12 cellular contexts compared by ENCODE assay signal in genomic region chr3:264394-265156, GRCh38.
A peak's percentile ranks its signal among the peaks of the same experiment; 100 is the strongest.
DNase-seq lines count a peak whose midpoint lies in the region; ATAC-seq, FAIRE-seq and TF ChIP-seq lines count a peak whose summit lies in the region.
"Had no signal": no experiment of that assay in that cellular context is flagged by ENCODE, and none has a peak within 500 bp of the region (broad histone marks: within the 10 kb centered on the region; RNA-seq: fewer than 3 reads in every experiment).

No MANE protein-coding gene starts in this region.

- dilution Hi-C loops in mammary epithelial cell (cut with HindIII; ENCODE audit: low sequenced_read_pairs) = no loop called here

- H4K20me1 ChIP-seq in mammary epithelial cell (ENCODE audit: insufficient read depth, low read length) = no peaks in the 10 kb centered on the region

- BruUV-seq in mammary epithelial cell (replicated peaks; lab: Mats Ljungman, UMichigan) = no TSS peak

- CTCF ChIA-PET in mammary epithelial cell (lab: Charles Lee; ENCODE audit: low non-redundant PET) = no interaction called here

- ATAC-seq in lower lobe of right lung (peak; percentile 91 to 95), HG03354 (IDR thresholded peaks at IDR 0.05; ENCODE audit: poor library complexity, severe bottlenecking, unreplicated experiment) (no peak), GM21515 (IDR thresholded peaks at IDR 0.05; ENCODE audit: unreplicated experiment) (no peak)
- ATAC-seq: left lobe of liver had no signal

- no peaks in the 10 kb centered on the region for H3K79me2 ChIP-seq in mammary epithelial cell (ENCODE audit: insufficient read depth, low read length)

- H3K9ac ChIP-seq in mammary epithelial cell (ENCODE audit: insufficient read depth, low read length) = no peak overlapping the region

- peaks cover 4% of the 10 kb centered on the region for H3K4me1 ChIP-seq in mammary epithelial cell (ENCODE audit: insufficient read depth, low read length)
- no peaks in the 10 kb centered on the region for H3K4me1 ChIP-seq in lower lobe of right lung

- TF ChIP-seq CTCF in mammary epithelial cell (conservative IDR thresholded peaks at IDR 0.05 in 1 of 2, IDR thresholded peaks at IDR 0.05 in 1 of 2; ENCODE audit: extremely low read depth in 1 of 2, insufficient read depth in 1 of 2, low read depth in 1 of 2, low read length in 2 of 2) (no peak), lower lobe of right lung (IDR thresholded peaks at IDR 0.05) (no peak), dorsolateral prefrontal cortex (IDR thresholded peaks at IDR 0.05 in 54 of 56, conservative IDR thresholded peaks at IDR 0.05 in 2 of 56; ENCODE audit: low read depth in 1 of 56, partially characterized antibody in 56 of 56) (no peak)

- H3K27me3 ChIP-seq in mammary epithelial cell (ENCODE audit: insufficient read depth, low read length) (no peaks in the 10 kb centered on the region), lower lobe of right lung (ENCODE audit: low read depth) (no peaks in the 10 kb centered on the region), dorsolateral prefrontal cortex (no peaks in the 10 kb centered on the region)

- in situ Hi-C loops in mammary epithelial cell (cut with MboI; ENCODE audit: low sequenced_read_pairs in 2 of 2) = no loop called here

- H3K4me3 ChIP-seq in mammary epithelial cell (replicated peaks in 1 of 3; ENCODE audit: insufficient read depth in 1 of 3, low read depth in 2 of 3, low read length in 3 of 3) (no peak overlapping the region), lower lobe of right lung (no peak overlapping the region), dorsolateral prefrontal cortex (no peak overlapping the region)

- H3K9me3 ChIP-seq in mammary epithelial cell (replicated peaks; ENCODE audit: insufficient read depth, low read length) = no peaks in the 10 kb centered on the region
- H3K9me3 ChIP-seq in lower lobe of right lung = no peaks in the 10 kb centered on the region

- no peaks in the 10 kb centered on the region for H3K36me3 ChIP-seq in mammary epithelial cell (ENCODE audit: insufficient read depth, low read length)
- no peaks in the 10 kb centered on the region for H3K36me3 ChIP-seq in lower lobe of right lung

- peak; percentile 5 for DNase-seq in AG08395 (ENCODE audit: low spot score)
- DNase-seq in NCI-H2029 (lab: John Stamatoyannopoulos, UW) = peak; percentile 87
- peak; percentile 86 for DNase-seq in mammary epithelial cell
- no peak for DNase-seq in lower lobe of right lung
- no peak for DNase-seq in dorsolateral prefrontal cortex
- DNase-seq in GM12891 (ENCODE audit: insufficient read length, low spot score) = no peak
- DNase-seq: activated CD4-positive, CD25-positive, alpha-beta regulatory T cell; RPMI8226 had no signal

- TF ChIP-seq POLR2A in GM12891 (IDR thresholded peaks at IDR 0.05; ENCODE audit: low read depth, low read length) = no peak

- intact Hi-C loops in mammary epithelial cell (cut with micrococcal nuclease) = loop anchor here (2.0 kb wide), 1 partner anchor 34 kb away; no protein-coding TSS in a partner anchor
- intact Hi-C loops in lower lobe of right lung (cut with DNase I) = no loop called here
- intact Hi-C loops in dorsolateral prefrontal cortex (cut with DNase I) = no loop called here

- peak overlapping the region; percentile 49 for H3K27ac ChIP-seq in mammary epithelial cell (ENCODE audit: insufficient read depth, low read depth, low read length)
- no peak overlapping the region for H3K27ac ChIP-seq in lower lobe of right lung
- H3K27ac ChIP-seq in dorsolateral prefrontal cortex = no peak overlapping the region

- 22% methylated on average over 9 of the region's 9 CpGs for WGBS in mammary epithelial cell (ENCODE audit: low coverage, missing lambda C conversion rate)

- H3K4me2 ChIP-seq in mammary epithelial cell (ENCODE audit: insufficient read depth, low read depth, low read length) = peak overlapping the region; percentile 32

- no peak for FAIRE-seq in GM12891 (lab: Jason Lieb, UNC)
- FAIRE-seq: HTR-8/SVneo had no signal

- no peak overlapping the region for H2AFZ ChIP-seq in mammary epithelial cell (ENCODE audit: low read depth, low read length)

TF ChIP-seq in GM12891, 5 proteins besides CTCF, POLR2A, EP300 and RAD21:
- TF ChIP-seq POLR2AphosphoS5 (IDR thresholded peaks at IDR 0.05; ENCODE audit: low read depth, low read length) = no peak
- TF ChIP-seq SPI1 (IDR thresholded peaks at IDR 0.05; ENCODE audit: low read depth, low read length) = no peak
- no peak for TF ChIP-seq TAF1 (IDR thresholded peaks at IDR 0.05; ENCODE audit: low read depth, low read length)
- no peak for TF ChIP-seq PAX5 (IDR thresholded peaks at IDR 0.05; ENCODE audit: insufficient read depth, low read length, severe bottlenecking)
- TF ChIP-seq POU2F2 (IDR thresholded peaks at IDR 0.05; ENCODE audit: low read depth, low read length) = no peak

Comparison
In these comparisons a context has a peak if more than half of its experiments do, and no peak if none do; other contexts are left out.
1. DNase-seq: peak in AG08395 (single experiment), NCI-H2029 (single experiment) and mammary epithelial cell (single experiment); none in lower lobe of right lung (single experiment), dorsolateral prefrontal cortex (0 of 10) and GM12891 (single experiment).
2. ATAC-seq: peak in lower lobe of right lung (2 of 2); none in HG03354 (single experiment) and GM21515 (single experiment).